8 cellular contexts compared by ENCODE assay signal in the genomic region with DNA sequence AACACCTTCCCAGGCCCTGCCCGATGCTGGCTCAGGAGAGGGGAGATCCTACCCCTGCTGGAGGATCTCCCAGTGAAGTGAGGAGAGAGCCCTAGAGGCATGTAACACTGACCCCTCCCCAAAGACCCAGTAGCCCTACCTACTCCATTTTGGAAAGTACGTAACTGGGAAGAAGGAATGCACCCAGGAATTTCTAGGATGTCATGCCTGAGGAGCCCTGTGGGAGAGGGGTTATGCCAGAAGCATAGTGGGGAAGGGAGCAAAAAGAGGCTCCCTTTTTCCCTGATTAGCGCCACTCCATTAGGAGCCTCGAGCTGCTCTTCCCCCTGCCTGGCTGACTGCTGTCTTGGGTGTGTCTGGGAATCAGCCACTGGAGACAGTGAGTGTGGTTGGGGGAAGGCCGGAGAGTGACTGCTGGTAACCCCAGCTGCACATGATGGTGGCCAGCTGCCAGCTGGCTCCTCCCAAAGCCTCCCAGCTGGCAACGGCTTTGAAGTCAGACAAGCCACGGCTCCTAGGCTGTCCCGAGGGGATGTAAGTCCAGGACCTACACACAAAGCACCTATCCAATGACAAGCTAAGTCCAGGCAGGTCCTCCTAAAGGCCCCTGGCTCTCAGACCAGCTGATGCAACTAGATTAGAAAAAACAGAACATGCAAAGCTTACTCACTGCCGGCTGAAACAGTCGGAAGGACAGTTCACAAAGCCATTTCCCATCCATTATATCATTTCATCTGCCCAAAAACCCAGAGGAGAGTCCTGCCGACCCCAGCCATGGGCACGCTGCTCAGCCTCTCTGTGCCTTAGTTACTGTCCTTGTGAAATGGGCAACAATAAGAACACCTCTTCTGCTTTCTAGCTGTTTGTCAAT.
DNase-seq lines count a peak whose midpoint lies in the region; ATAC-seq, FAIRE-seq and TF ChIP-seq lines count a peak whose summit lies in the region.

No MANE protein-coding gene starts in this region.

- H3K9me3 ChIP-seq in mononuclear cell (ENCODE audit: low read depth, low read length) = no peaks in the 10 kb centered on the region

- peaks cover 59% of the 10 kb centered on the region for H3K4me1 ChIP-seq in mononuclear cell (ENCODE audit: insufficient read depth, low read length)

- peak; percentile 80 for FAIRE-seq in urothelium cell line (lab: Jason Lieb, UNC)

- TF ChIP-seq CTCF in epithelial cell of proximal tubule (conservative IDR thresholded peaks at IDR 0.05; ENCODE audit: low read depth, low read length) = no peak

- peak; percentile 14 for ATAC-seq in GM18498 (IDR thresholded peaks at IDR 0.05; ENCODE audit: unreplicated experiment)

- DNase-seq in MV-4-11 (lab: John Stamatoyannopoulos, UW) (peak; percentile 85), SHP77 treated with DMSO at 0.1 percent for 48 hours (lab: John Stamatoyannopoulos, UW) (peak; percentile 83), epithelial cell of proximal tubule (ENCODE audit: low read depth) (peak; percentile 86), urothelium cell line (ENCODE audit: low spot score) (peak; percentile 93), T-helper 2 cell (no peak), NK-92 (lab: John Stamatoyannopoulos, UW; ENCODE audit: unreplicated experiment) (no peak)

- H3K4me3 ChIP-seq in epithelial cell of proximal tubule (ENCODE audit: low read depth, low read length) (no peak overlapping the region), mononuclear cell (ENCODE audit: low read length) (peak overlapping the region; percentile 27)

- no peaks in the 10 kb centered on the region for H3K27me3 ChIP-seq in mononuclear cell (ENCODE audit: insufficient read depth, low read length)

Comparison
In these comparisons a context has a peak if more than half of its experiments do, and no peak if none do; other contexts are left out.
1. DNase-seq: peak in MV-4-11 (single experiment), SHP77 treated with DMSO at 0.1 percent for 48 hours (single experiment), epithelial cell of proximal tubule (single experiment) and urothelium cell line (single experiment); none in T-helper 2 cell (0 of 5) and NK-92 (single experiment).